In the genomic region with DNA sequence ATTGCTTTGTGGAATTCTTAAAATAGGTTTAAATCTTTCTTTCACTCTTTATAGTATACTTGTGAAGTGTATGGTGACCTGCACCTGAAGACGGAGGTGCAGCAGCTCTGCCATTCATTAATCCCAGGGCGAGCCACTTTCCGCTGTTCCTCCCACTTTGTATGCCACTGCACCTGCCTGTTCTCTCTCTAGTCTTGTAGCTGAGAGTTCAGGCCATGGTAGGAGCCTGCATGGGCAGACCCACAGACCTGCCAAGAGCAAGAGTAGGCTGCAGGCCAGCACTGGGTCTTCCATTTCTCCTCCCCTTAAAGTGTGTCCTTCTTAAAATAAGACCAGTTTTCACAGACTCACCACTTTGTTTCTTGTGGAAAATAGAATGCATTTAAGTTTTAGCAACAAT, we compare ENCODE assay signal across 20 cellular contexts.
DNase-seq lines count a peak whose midpoint lies in the region; ATAC-seq and TF ChIP-seq lines count a peak whose summit lies in the region.
"Had no signal": no experiment of that assay in that cellular context is flagged by ENCODE, and none has a peak within 500 bp of the region (broad histone marks: within the 10 kb centered on the region; RNA-seq: fewer than 3 reads in every experiment).

No MANE protein-coding gene starts in this region.

- no peaks in the 10 kb centered on the region for H3K79me2 ChIP-seq in neural progenitor cell (ENCODE audit: low read depth)
- H3K79me2 ChIP-seq: parathyroid adenoma had no signal

- no peaks in the 10 kb centered on the region for H3K27me3 ChIP-seq in neural progenitor cell
- H3K27me3 ChIP-seq: sigmoid colon, thyroid gland had no signal

- H2AFZ ChIP-seq in neural progenitor cell (replicated peaks) = peak overlapping the region; percentile 93
- H2AFZ ChIP-seq: parathyroid adenoma, PC-9 had no signal

- ATAC-seq in HG03354 (IDR thresholded peaks at IDR 0.05; ENCODE audit: poor library complexity, severe bottlenecking, unreplicated experiment) (peak; percentile 22), HG03196 (IDR thresholded peaks at IDR 0.05; ENCODE audit: unreplicated experiment) (no peak)
- ATAC-seq: activated CD4-positive, CD25-positive, alpha-beta regulatory T cell treated with anti-CD3 and anti-CD28 coated beads, Interleukin-2, amount 50 U/mL, for 24 hours had no signal

- peaks cover 11% of the 10 kb centered on the region for H3K4me1 ChIP-seq in neural progenitor cell
- H3K4me1 ChIP-seq: parathyroid adenoma, thyroid gland had no signal

- TF ChIP-seq CTCF in neural progenitor cell (IDR thresholded peaks at IDR 0.05) = no peak

- H3K36me3 ChIP-seq in neural progenitor cell = no peaks in the 10 kb centered on the region
- H3K36me3 ChIP-seq: sigmoid colon, thyroid gland had no signal

- H3K4me3 ChIP-seq in neural progenitor cell = no peak overlapping the region
- H3K4me3 ChIP-seq: PC-9, sigmoid colon, thyroid gland had no signal

- no peaks in the 10 kb centered on the region for H3K9me3 ChIP-seq in neural progenitor cell (ENCODE audit: low read depth)
- H3K9me3 ChIP-seq: sigmoid colon, thyroid gland had no signal

- no peaks in the 10 kb centered on the region for H3F3A ChIP-seq in neural progenitor cell (ENCODE audit: low read depth)

- no peak overlapping the region for H3K4me3 Mint-ChIP-seq in neural progenitor cell
- H3K4me3 Mint-ChIP-seq in T-helper 2 cell treated with Interferon-gamma antibody and Interleukin-4, amounts not matched to agents 5 μg/mL and 100 μg/mL, for 36 hours = no peak overlapping the region
- H3K4me3 Mint-ChIP-seq: activated CD4-positive, alpha-beta memory T cell treated with anti-CD3 and anti-CD28 coated beads, Interleukin-2, amount 10 ng/mL, durations not matched to agents 7 days and 5 days; activated naive CD8-positive, alpha-beta T cell treated with anti-CD3 and anti-CD28 coated beads, Interleukin-2, amount 10 ng/mL, durations not matched to agents 7 days and 5 days; B cell; central memory CD8-positive, alpha-beta T cell; stimulated activated naive CD8-positive, alpha-beta T cell treated with anti-CD3 and anti-CD28 coated beads, Interleukin-15, Interleukin-2, amounts not matched to agents 100 ng/mL and 50 ng/mL, for 24 hours had no signal

- no peak overlapping the region for H3K27ac ChIP-seq in neural progenitor cell
- H3K27ac ChIP-seq: HL-60, parathyroid adenoma, PC-9, sigmoid colon, thyroid gland had no signal

- H3K27ac Mint-ChIP-seq in neural progenitor cell = peak overlapping the region; percentile 77
- no peak overlapping the region for H3K27ac Mint-ChIP-seq in T-helper 2 cell treated with Interferon-gamma antibody and Interleukin-4, amounts not matched to agents 5 μg/mL and 100 μg/mL, for 36 hours
- H3K27ac Mint-ChIP-seq: activated CD4-positive, alpha-beta memory T cell treated with anti-CD3 and anti-CD28 coated beads, Interleukin-2, amount 10 ng/mL, durations not matched to agents 7 days and 5 days; activated naive CD8-positive, alpha-beta T cell treated with anti-CD3 and anti-CD28 coated beads, Interleukin-2, amount 10 ng/mL, durations not matched to agents 7 days and 5 days; B cell; stimulated activated naive CD8-positive, alpha-beta T cell treated with anti-CD3 and anti-CD28 coated beads, Interleukin-15, Interleukin-2, amounts not matched to agents 100 ng/mL and 50 ng/mL, for 24 hours had no signal

- H3K4me2 ChIP-seq in neural progenitor cell = peak overlapping the region; percentile 10
- H3K4me2 ChIP-seq: PC-9 had no signal

- H4K20me1 ChIP-seq in neural progenitor cell (ENCODE audit: low read depth) = no peaks in the 10 kb centered on the region

- no peak overlapping the region for H3K9ac ChIP-seq in neural progenitor cell
- H3K9ac ChIP-seq: parathyroid adenoma had no signal

- no peaks in the 10 kb centered on the region for H3K27me3 Mint-ChIP-seq in neural progenitor cell (ENCODE audit: insufficient read depth, low read depth)
- no peaks in the 10 kb centered on the region for H3K27me3 Mint-ChIP-seq in T-helper 2 cell treated with Interferon-gamma antibody and Interleukin-4, amounts not matched to agents 5 μg/mL and 100 μg/mL, for 36 hours (ENCODE audit: low read depth)
- H3K27me3 Mint-ChIP-seq: activated CD4-positive, alpha-beta memory T cell treated with anti-CD3 and anti-CD28 coated beads, Interleukin-2, amount 10 ng/mL, durations not matched to agents 7 days and 5 days; activated naive CD8-positive, alpha-beta T cell treated with anti-CD3 and anti-CD28 coated beads, Interleukin-2, amount 10 ng/mL, durations not matched to agents 7 days and 5 days; central memory CD8-positive, alpha-beta T cell had no signal

- no peaks in the 10 kb centered on the region for H3K36me3 Mint-ChIP-seq in neural progenitor cell
- no peaks in the 10 kb centered on the region for H3K36me3 Mint-ChIP-seq in T-helper 2 cell treated with Interferon-gamma antibody and Interleukin-4, amounts not matched to agents 5 μg/mL and 100 μg/mL, for 36 hours (ENCODE audit: low read depth)
- H3K36me3 Mint-ChIP-seq: activated naive CD8-positive, alpha-beta T cell treated with anti-CD3 and anti-CD28 coated beads, Interleukin-2, amount 10 ng/mL, durations not matched to agents 7 days and 5 days had no signal

- no peaks in the 10 kb centered on the region for H3K9me3 Mint-ChIP-seq in neural progenitor cell
- H3K9me3 Mint-ChIP-seq in T-helper 2 cell treated with Interferon-gamma antibody and Interleukin-4, amounts not matched to agents 5 μg/mL and 100 μg/mL, for 36 hours = no peaks in the 10 kb centered on the region
- H3K9me3 Mint-ChIP-seq: activated CD4-positive, alpha-beta memory T cell treated with anti-CD3 and anti-CD28 coated beads, Interleukin-2, amount 10 ng/mL, durations not matched to agents 7 days and 5 days; activated naive CD8-positive, alpha-beta T cell treated with anti-CD3 and anti-CD28 coated beads, Interleukin-2, amount 10 ng/mL, durations not matched to agents 7 days and 5 days; central memory CD8-positive, alpha-beta T cell; stimulated activated naive CD8-positive, alpha-beta T cell treated with anti-CD3 and anti-CD28 coated beads, Interleukin-15, Interleukin-2, amounts not matched to agents 100 ng/mL and 50 ng/mL, for 24 hours had no signal

- DNase-seq in NCI-H510A treated with DMSO at 0.1 percent for 48 hours (lab: John Stamatoyannopoulos, UW) (peak; percentile 21), NCI-H510A (lab: John Stamatoyannopoulos, UW) (no peak), cerebellar cortex (ENCODE audit: low spot score) (peak; percentile 19), neural progenitor cell (ENCODE audit: low spot score) (no peak), NOMO-1 (lab: John Stamatoyannopoulos, UW; ENCODE audit: unreplicated experiment in 2 of 2) (no peak)
- no peak for DNase-seq in T-helper 2 cell treated with Interferon-gamma antibody and Interleukin-4, amounts not matched to agents 5 μg/mL and 100 μg/mL, for 36 hours (ENCODE audit: low spot score)
- DNase-seq: activated CD4-positive, alpha-beta memory T cell treated with anti-CD3 and anti-CD28 coated beads, Interleukin-2, amount 10 ng/mL, durations not matched to agents 7 days and 5 days; activated naive CD8-positive, alpha-beta T cell treated with anti-CD3 and anti-CD28 coated beads, Interleukin-2, amount 10 ng/mL, durations not matched to agents 7 days and 5 days; NCI-H2171 had no signal

- peaks cover 13% of the 10 kb centered on the region for H3K4me1 Mint-ChIP-seq in neural progenitor cell
- H3K4me1 Mint-ChIP-seq in T-helper 2 cell treated with Interferon-gamma antibody and Interleukin-4, amounts not matched to agents 5 μg/mL and 100 μg/mL, for 36 hours (ENCODE audit: low read depth) = no peaks in the 10 kb centered on the region
- H3K4me1 Mint-ChIP-seq: activated CD4-positive, alpha-beta memory T cell treated with anti-CD3 and anti-CD28 coated beads, Interleukin-2, amount 10 ng/mL, durations not matched to agents 7 days and 5 days; activated naive CD8-positive, alpha-beta T cell treated with anti-CD3 and anti-CD28 coated beads, Interleukin-2, amount 10 ng/mL, durations not matched to agents 7 days and 5 days; B cell; central memory CD8-positive, alpha-beta T cell had no signal

Comparison
In these comparisons a context has a peak if more than half of its experiments do, and no peak if none do; other contexts are left out.
1. DNase-seq: peak in NCI-H510A treated with DMSO at 0.1 percent for 48 hours (single experiment) and cerebellar cortex (single experiment); none in NCI-H510A (single experiment), neural progenitor cell (single experiment), NOMO-1 (0 of 2) and T-helper 2 cell treated with Interferon-gamma antibody and Interleukin-4, amounts not matched to agents 5 μg/mL and 100 μg/mL, for 36 hours (single experiment).